ENCODE assay signal across 27 cellular contexts in genomic region chr12:58832-59231, GRCh38.
"Had no signal": no experiment of that assay in that cellular context is flagged by ENCODE, and none has a peak within 500 bp of the region (broad histone marks: within the 10 kb centered on the region; RNA-seq: fewer than 3 reads in every experiment).

No MANE protein-coding gene starts in this region.

- FAIRE-seq: urothelium cell line had no signal

- H3K27ac ChIP-seq: stomach, suprapubic skin, testis, thoracic aorta, thyroid gland, tibial artery, tibial nerve, transverse colon, upper lobe of left lung, upper lobe of right lung, uterus, vagina had no signal

- DNase-seq: stimulated activated CD4-positive, alpha-beta T cell treated with anti-CD3 and anti-CD28 coated beads, Interleukin-2, amount 100 ng/mL, for 48 hours; stimulated activated CD4-positive, alpha-beta T cell treated with anti-CD3 and anti-CD28 coated beads, Interleukin-4, amount 100 ng/mL, for 1 hour; stimulated activated CD4-positive, alpha-beta T cell treated with anti-CD3 and anti-CD28 coated beads, Interleukin-4, amount 100 ng/mL, for 24 hours; stimulated activated CD4-positive, alpha-beta T cell treated with anti-CD3 and anti-CD28 coated beads, Interleukin-4, amount 100 ng/mL, for 4 hours; stimulated activated CD8-positive, alpha-beta memory T cell treated with anti-CD3 and anti-CD28 coated beads, Interleukin-4, amount 100 ng/mL, for 48 hours; stimulated activated naive B cell treated with anti-CD40 and anti-IgM and Interleukin-4, amounts not matched to agents 10 μg/mL and 1 μg/mL and 100 μg/mL, for 72 hours; stimulated activated naive CD4-positive, alpha-beta T cell; stimulated activated naive CD4-positive, alpha-beta T cell treated with Interleukin-2 at 50 U/mL for 16 hours; stimulated activated naive CD8-positive, alpha-beta T cell treated with anti-CD3 and anti-CD28 coated beads, Interleukin-15, amount 100 ng/mL, for 72 hours; stimulated activated naive CD8-positive, alpha-beta T cell treated with anti-CD3 and anti-CD28 coated beads, Interleukin-15, Interleukin-2, amounts not matched to agents 100 U/mL and 50 U/mL, for 24 hours; stomach; substantia nigra; testis; thyroid gland; tibial artery; transverse colon; trophoblast cell; upper lobe of left lung; upper lobe of right lung; uterus had no signal

- ATAC-seq: stimulated activated effector memory CD8-positive, alpha-beta T cell treated with anti-CD3 and anti-CD28 coated beads, Interleukin-12 subunit alpha, Interleukin-12 subunit beta, amount 100 ng/mL, for 72 hours; stimulated activated memory B cell treated with anti-CD40 and anti-IgM and Interleukin-4, amounts not matched to agents 10 μg/mL and 1 μg/mL and 100 μg/mL, for 72 hours; stimulated activated naive B cell treated with anti-CD40 and anti-IgM and Interleukin-4, amounts not matched to agents 10 μg/mL and 1 μg/mL and 100 μg/mL, for 72 hours; stimulated activated naive CD8-positive, alpha-beta T cell treated with anti-CD3 and anti-CD28 coated beads, Interleukin-15, amount 100 ng/mL, for 72 hours; stimulated activated naive CD8-positive, alpha-beta T cell treated with anti-CD3 and anti-CD28 coated beads, Interleukin-15, Interleukin-2, amounts not matched to agents 100 U/mL and 50 U/mL, for 24 hours; upper lobe of right lung had no signal

- H3K9me3 ChIP-seq: testis, thyroid gland, upper lobe of left lung, upper lobe of right lung, uterus, vagina had no signal

- H3K4me3 ChIP-seq: stomach, suprapubic skin, testis, thoracic aorta, thyroid gland, tibial artery, tibial nerve, transverse colon, upper lobe of left lung, upper lobe of right lung, uterus, vagina had no signal

- H3K36me3 ChIP-seq: stomach, suprapubic skin, thoracic aorta, thyroid gland, tibial artery, tibial nerve, transverse colon, upper lobe of left lung, upper lobe of right lung, uterus, vagina had no signal

- H3K27me3 ChIP-seq: testis, thyroid gland, vagina had no signal

- H3K4me1 ChIP-seq: suprapubic skin, testis, thyroid gland, tibial artery, tibial nerve, transverse colon, upper lobe of left lung, upper lobe of right lung, uterus, vagina had no signal
